Comparison of ENCODE assay signal across 13 cellular contexts in the genomic region with DNA sequence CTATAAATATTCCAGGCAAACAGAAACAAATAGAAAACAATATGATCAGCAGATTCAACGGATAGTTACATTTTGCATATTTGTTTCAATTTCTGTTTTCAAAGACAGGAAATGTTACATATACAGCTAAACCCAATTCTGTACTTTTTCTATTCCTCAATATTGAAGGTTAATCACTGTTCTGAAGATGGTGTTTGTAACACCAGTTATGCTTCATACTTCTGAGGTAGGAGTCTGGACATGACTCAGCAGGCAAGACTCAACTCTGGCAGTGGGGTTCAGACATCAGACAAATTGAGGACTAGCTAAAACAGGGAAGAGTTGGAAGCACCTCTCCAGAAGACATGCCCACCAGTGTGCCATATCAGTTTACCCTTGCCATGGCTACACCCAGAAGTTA. TPM values are rescaled to one million over a fixed set of nuclear protein-coding genes. Genes with fewer than 3 reads are reported as not detected.
DNase-seq lines count a peak whose midpoint lies in the region; ATAC-seq and TF ChIP-seq lines count a peak whose summit lies in the region.
"Had no signal": no experiment of that assay in that cellular context is flagged by ENCODE, and none has a peak within 500 bp of the region (broad histone marks: within the 10 kb centered on the region; RNA-seq: fewer than 3 reads in every experiment).

No MANE protein-coding gene starts in this region.

- no peaks in the 10 kb centered on the region for H3K4me1 Mint-ChIP-seq in stimulated activated effector memory CD8-positive, alpha-beta T cell treated with anti-CD3 and anti-CD28 coated beads, Interleukin-12 subunit alpha, Interleukin-12 subunit beta, amount 100 ng/mL, for 72 hours
- H3K4me1 Mint-ChIP-seq in WTC11: peaks cover 13% of the 10 kb centered on the region

- DNase-seq in NOMO-1 treated with DMSO at 0.1 percent for 48 hours (lab: John Stamatoyannopoulos, UW; ENCODE audit: unreplicated experiment) (peak; percentile 3), NOMO-1 treated with dmso at 0.1 percent for 144 hours (lab: John Stamatoyannopoulos, UW; ENCODE audit: unreplicated experiment) (no peak), LHCN-M2 (ENCODE audit: low read depth) (peak; percentile 49), cortex of kidney (lab: John Stamatoyannopoulos, UW) (no peak), WTC11 (ENCODE audit: low spot score) (no peak)
- no peak for DNase-seq in stimulated activated effector memory CD8-positive, alpha-beta T cell treated with anti-CD3 and anti-CD28 coated beads, Interleukin-12 subunit alpha, Interleukin-12 subunit beta, amount 100 ng/mL, for 72 hours (ENCODE audit: low spot score in 2 of 2)
- DNase-seq in stimulated activated CD4-positive, alpha-beta T cell treated with anti-CD3 and anti-CD28 coated beads, Interleukin-12 subunit alpha, Interleukin-12 subunit beta, amount 100 ng/mL, for 4 hours: no peak
- DNase-seq: activated CD4-positive, alpha-beta T cell treated with anti-CD3 and anti-CD28 coated beads for 4 hours; colonic mucosa; GOT3; left ventricle myocardium superior; NCI-H510A had no signal

- POLR2A ChIA-PET in WTC11 (lab: Charles Lee): no interaction called here

- H3K27ac Mint-ChIP-seq in stimulated activated effector memory CD8-positive, alpha-beta T cell treated with anti-CD3 and anti-CD28 coated beads, Interleukin-12 subunit alpha, Interleukin-12 subunit beta, amount 100 ng/mL, for 72 hours: no peak overlapping the region
- no peak overlapping the region for H3K27ac Mint-ChIP-seq in WTC11

- H3K4me3 Mint-ChIP-seq in stimulated activated effector memory CD8-positive, alpha-beta T cell treated with anti-CD3 and anti-CD28 coated beads, Interleukin-12 subunit alpha, Interleukin-12 subunit beta, amount 100 ng/mL, for 72 hours: no peak overlapping the region
- H3K4me3 Mint-ChIP-seq in WTC11: no peak overlapping the region

- CTCF ChIA-PET in WTC11 (lab: Charles Lee): no interaction called here

- ATAC-seq in HG02763 (IDR thresholded peaks at IDR 0.05; ENCODE audit: unreplicated experiment) (peak; percentile 84), WTC11 (no peak)
- ATAC-seq in stimulated activated effector memory CD8-positive, alpha-beta T cell treated with anti-CD3 and anti-CD28 coated beads, Interleukin-12 subunit alpha, Interleukin-12 subunit beta, amount 100 ng/mL, for 72 hours: peak; percentile 43
- ATAC-seq: left ventricle myocardium superior had no signal

- no peak for TF ChIP-seq CTCF in WTC11 (IDR thresholded peaks at IDR 0.05)

- peaks cover 2% of the 10 kb centered on the region for H3K9me3 Mint-ChIP-seq in stimulated activated effector memory CD8-positive, alpha-beta T cell treated with anti-CD3 and anti-CD28 coated beads, Interleukin-12 subunit alpha, Interleukin-12 subunit beta, amount 100 ng/mL, for 72 hours
- H3K9me3 Mint-ChIP-seq in WTC11: peaks cover 4% of the 10 kb centered on the region; the same call in 1 of the 2 replicates

- no peaks in the 10 kb centered on the region for H3K36me3 Mint-ChIP-seq in stimulated activated effector memory CD8-positive, alpha-beta T cell treated with anti-CD3 and anti-CD28 coated beads, Interleukin-12 subunit alpha, Interleukin-12 subunit beta, amount 100 ng/mL, for 72 hours
- no peaks in the 10 kb centered on the region for H3K36me3 Mint-ChIP-seq in WTC11

- no peaks in the 10 kb centered on the region for H3K27me3 Mint-ChIP-seq in WTC11 (ENCODE audit: low read depth)

TF ChIP-seq in WTC11, 78 proteins besides CTCF, POLR2A, EP300 and RAD21:
- TF ChIP-seq FOXJ3 (CRISPR knock-in tag; IDR thresholded peaks at IDR 0.05; ENCODE audit: borderline replicate concordance): no peak
- no peak for TF ChIP-seq PRRX2 (CRISPR knock-in tag; IDR thresholded peaks at IDR 0.05)
- no peak for TF ChIP-seq TCF7 (CRISPR knock-in tag; IDR thresholded peaks at IDR 0.05; ENCODE audit: low read depth)
- TF ChIP-seq ZNF423 (CRISPR knock-in tag; IDR thresholded peaks at IDR 0.05): no peak
- no peak for TF ChIP-seq EMX1 (CRISPR knock-in tag; IDR thresholded peaks at IDR 0.05)
- TF ChIP-seq, protein P1, sequence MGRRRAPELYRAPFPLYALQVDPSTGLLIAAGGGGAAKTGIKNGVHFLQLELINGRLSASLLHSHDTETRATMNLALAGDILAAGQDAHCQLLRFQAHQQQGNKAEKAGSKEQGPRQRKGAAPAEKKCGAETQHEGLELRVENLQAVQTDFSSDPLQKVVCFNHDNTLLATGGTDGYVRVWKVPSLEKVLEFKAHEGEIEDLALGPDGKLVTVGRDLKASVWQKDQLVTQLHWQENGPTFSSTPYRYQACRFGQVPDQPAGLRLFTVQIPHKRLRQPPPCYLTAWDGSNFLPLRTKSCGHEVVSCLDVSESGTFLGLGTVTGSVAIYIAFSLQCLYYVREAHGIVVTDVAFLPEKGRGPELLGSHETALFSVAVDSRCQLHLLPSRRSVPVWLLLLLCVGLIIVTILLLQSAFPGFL (CRISPR knock-in tag; IDR thresholded peaks at IDR 0.05; ENCODE audit: borderline replicate concordance): no peak
- TF ChIP-seq, protein P2, sequence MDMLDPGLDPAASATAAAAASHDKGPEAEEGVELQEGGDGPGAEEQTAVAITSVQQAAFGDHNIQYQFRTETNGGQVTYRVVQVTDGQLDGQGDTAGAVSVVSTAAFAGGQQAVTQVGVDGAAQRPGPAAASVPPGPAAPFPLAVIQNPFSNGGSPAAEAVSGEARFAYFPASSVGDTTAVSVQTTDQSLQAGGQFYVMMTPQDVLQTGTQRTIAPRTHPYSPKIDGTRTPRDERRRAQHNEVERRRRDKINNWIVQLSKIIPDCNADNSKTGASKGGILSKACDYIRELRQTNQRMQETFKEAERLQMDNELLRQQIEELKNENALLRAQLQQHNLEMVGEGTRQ (CRISPR knock-in tag; IDR thresholded peaks at IDR 0.05): no peak
- TF ChIP-seq ESRRA (CRISPR knock-in tag; IDR thresholded peaks at IDR 0.05; ENCODE audit: borderline replicate concordance): no peak

RNA-seq across cellular contexts. Expression of gene SERPINB13, which starts 16.6 kb away (rescaled TPM):
- not detected in 2 replicates for total RNA-seq in LHCN-M2 (2014; rRNA removed)
- polyA plus RNA-seq in LHCN-M2 (2012): not detected
- total RNA-seq in WTC11 (2021): not detected in 3 replicates
- total RNA-seq: colonic mucosa, left ventricle myocardium superior had no signal

RNA-seq across cellular contexts. Expression of gene SERPINB4, which starts 40.3 kb away (rescaled TPM):
- total RNA-seq in LHCN-M2 (2014; rRNA removed): not detected in 2 replicates
- not detected for polyA plus RNA-seq in LHCN-M2 (2012)
- 0.37 to 1.3 TPM (median 0.53 TPM) in 3 replicates for total RNA-seq in WTC11 (2021)
- total RNA-seq: colonic mucosa, left ventricle myocardium superior had no signal

RNA-seq across cellular contexts. Expression of gene SERPINB3, which starts 57.9 kb away (rescaled TPM):
- total RNA-seq in LHCN-M2 (2014; rRNA removed) (not detected in 2 replicates), WTC11 (2021) (0.11 to 0.22 TPM in 2 of 3 replicates, not detected in the other)
- polyA plus RNA-seq in LHCN-M2 (2012): not detected
- total RNA-seq: colonic mucosa, left ventricle myocardium superior had no signal

Comparison
In these comparisons a context has a peak if more than half of its experiments do, and no peak if none do; other contexts are left out.
1. DNase-seq: peak in NOMO-1 treated with DMSO at 0.1 percent for 48 hours (single experiment) and LHCN-M2 (single experiment); none in NOMO-1 treated with dmso at 0.1 percent for 144 hours (single experiment), stimulated activated effector memory CD8-positive, alpha-beta T cell treated with anti-CD3 and anti-CD28 coated beads, Interleukin-12 subunit alpha, Interleukin-12 subunit beta, amount 100 ng/mL, for 72 hours (0 of 2), stimulated activated CD4-positive, alpha-beta T cell treated with anti-CD3 and anti-CD28 coated beads, Interleukin-12 subunit alpha, Interleukin-12 subunit beta, amount 100 ng/mL, for 4 hours (single experiment), cortex of kidney (single experiment) and WTC11 (single experiment).